In the genomic region with DNA sequence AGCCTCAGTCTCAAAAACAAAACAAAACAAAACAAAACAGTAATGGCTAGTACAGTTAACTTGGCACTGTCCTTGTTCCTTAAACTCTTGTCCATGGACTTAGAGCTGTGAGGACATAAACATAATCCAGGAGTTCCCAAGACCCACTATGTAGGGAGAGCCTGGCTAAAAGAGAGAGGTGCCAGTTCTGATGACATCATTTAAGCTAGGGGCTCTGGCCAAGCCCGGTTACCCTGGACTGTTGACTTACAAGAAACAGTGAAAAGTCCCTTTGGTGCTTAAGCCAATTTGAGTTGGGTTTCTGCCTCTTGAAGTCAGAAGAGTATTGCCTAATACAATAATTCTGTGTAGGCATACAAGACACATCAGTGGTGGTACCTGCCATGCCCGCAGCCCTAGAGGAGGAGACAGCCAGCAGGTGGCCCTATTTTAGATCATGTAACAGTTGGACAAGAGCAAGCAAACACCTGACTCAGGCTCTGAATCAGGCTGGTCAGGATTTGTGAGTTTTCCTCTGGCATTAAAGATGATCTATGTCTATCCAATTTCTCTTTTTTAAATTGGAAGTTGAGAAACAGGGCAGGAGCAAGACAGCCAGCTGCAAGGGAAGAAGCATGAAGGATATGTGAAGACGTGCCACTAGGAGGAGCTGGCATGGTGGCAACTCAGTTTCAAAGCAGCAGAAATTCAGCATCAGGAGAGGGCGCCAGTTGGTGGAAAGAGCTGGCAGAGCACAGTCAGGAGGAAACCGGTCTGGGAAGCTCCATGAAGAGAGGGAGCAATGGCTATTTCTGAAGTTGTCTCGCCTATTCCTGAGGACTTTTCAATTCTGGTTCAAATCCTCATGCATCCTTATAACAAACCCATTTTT, we compare ENCODE assay signal across 8 cellular contexts. TPM values are rescaled to one million over a fixed set of nuclear protein-coding genes. Genes with fewer than 3 reads are reported as not detected.
A peak's percentile ranks its signal among the peaks of the same experiment; 100 is the strongest.
DNase-seq lines count a peak whose midpoint lies in the region; TF ChIP-seq lines count a peak whose summit lies in the region.
"Not testable (repeated sequence)": the region's sequence is repeated elsewhere in the genome, so short reads cannot be mapped to it uniquely, and the experiment has no call there.

No MANE protein-coding gene starts in this region.

- not testable (repeated sequence) for H3K9me3 Mint-ChIP-seq in activated CD4-positive, alpha-beta memory T cell treated with anti-CD3 and anti-CD28 coated beads, Interleukin-2, amount 10 ng/mL, durations not matched to agents 7 days and 5 days; endothelial cell (ENCODE audit: unreplicated experiment); progenitor cell of endocrine pancreas (ENCODE audit: low read depth)

- POLR2A ChIA-PET in activated CD4-positive, alpha-beta memory T cell treated with anti-CD3 and anti-CD28 coated beads, Interleukin-2, amount 10 ng/mL, durations not matched to agents 7 days and 5 days (lab: Charles Lee): not testable (repeated sequence)

- CTCF ChIA-PET in activated CD4-positive, alpha-beta memory T cell treated with anti-CD3 and anti-CD28 coated beads, Interleukin-2, amount 10 ng/mL, durations not matched to agents 7 days and 5 days (lab: Charles Lee): not testable (repeated sequence)

- not testable (repeated sequence) for H3K4me3 ChIP-seq in LNCaP clone FGC (ENCODE audit: low read depth, low read length)

- not testable (repeated sequence) for H3K27me3 Mint-ChIP-seq in activated CD4-positive, alpha-beta memory T cell treated with anti-CD3 and anti-CD28 coated beads, Interleukin-2, amount 10 ng/mL, durations not matched to agents 7 days and 5 days; endothelial cell (ENCODE audit: unreplicated experiment); progenitor cell of endocrine pancreas

- in situ Hi-C loops in GM13977 (cut with MboI; ENCODE audit: low pct_unique_long_range_greater_than_20kb, low sequenced_read_pairs, unreplicated experiment): not testable (repeated sequence)

- peak; percentile 42 for DNase-seq in AG08396 (ENCODE audit: low spot score)
- peak; percentile 2 for DNase-seq in GM13977 (ENCODE audit: low spot score)
- peak; percentile 85 for DNase-seq in LNCaP clone FGC (ENCODE audit: low read depth)
- peak; percentile 35 for DNase-seq in NOMO-1 treated with DMSO at 0.1 percent for 48 hours (lab: John Stamatoyannopoulos, UW; ENCODE audit: unreplicated experiment)
- DNase-seq in activated CD4-positive, alpha-beta memory T cell treated with anti-CD3 and anti-CD28 coated beads, Interleukin-2, amount 10 ng/mL, durations not matched to agents 7 days and 5 days: peak; percentile 21
- DNase-seq in endothelial cell (ENCODE audit: low spot score): peak; percentile 55
- DNase-seq in islet precursor cell: peak; percentile 74
- DNase-seq in progenitor cell of endocrine pancreas (ENCODE audit: low spot score, unreplicated experiment): not testable (repeated sequence)

- not testable (repeated sequence) for H3K36me3 Mint-ChIP-seq in activated CD4-positive, alpha-beta memory T cell treated with anti-CD3 and anti-CD28 coated beads, Interleukin-2, amount 10 ng/mL, durations not matched to agents 7 days and 5 days (ENCODE audit: low read depth); endothelial cell (ENCODE audit: low read depth, unreplicated experiment); progenitor cell of endocrine pancreas (ENCODE audit: insufficient read depth)

- H3K4me1 Mint-ChIP-seq in activated CD4-positive, alpha-beta memory T cell treated with anti-CD3 and anti-CD28 coated beads, Interleukin-2, amount 10 ng/mL, durations not matched to agents 7 days and 5 days; endothelial cell (ENCODE audit: unreplicated experiment); progenitor cell of endocrine pancreas (ENCODE audit: low read depth): not testable (repeated sequence)

- H3K27ac Mint-ChIP-seq in activated CD4-positive, alpha-beta memory T cell treated with anti-CD3 and anti-CD28 coated beads, Interleukin-2, amount 10 ng/mL, durations not matched to agents 7 days and 5 days; endothelial cell (ENCODE audit: unreplicated experiment); progenitor cell of endocrine pancreas: not testable (repeated sequence)

- TF ChIP-seq CTCF in GM13977 (IDR thresholded peaks at IDR 0.05; ENCODE audit: extremely low read depth, insufficient read depth, missing control alignments): peak; percentile 41
- peak; percentile 95 for TF ChIP-seq CTCF in LNCaP clone FGC (IDR thresholded peaks at IDR 0.05; ENCODE audit: control insufficient read depth, extremely low read depth, insufficient read depth)
- not testable (repeated sequence) for TF ChIP-seq CTCF in endothelial cell (IDR thresholded peaks at IDR 0.05; ENCODE audit: unreplicated experiment)
- TF ChIP-seq CTCF in progenitor cell of endocrine pancreas (IDR thresholded peaks at IDR 0.05; ENCODE audit: unreplicated experiment): peak; percentile 54

- not testable (repeated sequence) for H3K4me3 Mint-ChIP-seq in activated CD4-positive, alpha-beta memory T cell treated with anti-CD3 and anti-CD28 coated beads, Interleukin-2, amount 10 ng/mL, durations not matched to agents 7 days and 5 days; endothelial cell (ENCODE audit: unreplicated experiment); progenitor cell of endocrine pancreas (ENCODE audit: low read depth)

RNA-seq across cellular contexts. Expression of gene SYT15B, which starts 12.2 kb away (rescaled TPM):
- total RNA-seq in activated CD4-positive, alpha-beta memory T cell treated with anti-CD3 and anti-CD28 coated beads, Interleukin-2, amount 10 ng/mL, durations not matched to agents 7 days and 5 days: under 1 TPM in 1 of 2 experiments, not detected in 1; 0.20 TPM
- total RNA-seq in endothelial cell (ENCODE audit: unreplicated experiment) (not detected), progenitor cell of endocrine pancreas (0.13 and 0.36 TPM in 2 replicates)
